1 cellular context compared by ENCODE assay signal in genomic region chr1:201170533-201171062, GRCh38.
A peak's percentile ranks its signal among the peaks of the same experiment; 100 is the strongest.
TF ChIP-seq lines count a peak whose summit lies in the region.

No MANE protein-coding gene starts in this region.

TF ChIP-seq in K562, 482 proteins besides CTCF, POLR2A, EP300 and RAD21 (continued from another document and continues in another):
- TF ChIP-seq RREB1 (CRISPR knock-in tag; IDR thresholded peaks at IDR 0.05), result peak; percentile 60; the same call in 1 of the 2 replicates
- no peak for TF ChIP-seq XRCC4 (IDR thresholded peaks at IDR 0.05; ENCODE audit: extremely low read depth, insufficient read depth, insufficient read length)
- TF ChIP-seq SMAD3 (CRISPR knock-in tag; conservative IDR thresholded peaks at IDR 0.05), result peak; percentile 63; the same call in 1 of the 2 replicates
- peak; percentile 62; the same call in 1 of the 2 replicates for TF ChIP-seq ZNF311 (CRISPR knock-in tag; IDR thresholded peaks at IDR 0.05)
- peak in 1 of 2 experiments; percentile 50; a peak in 2 of 4 replicates for TF ChIP-seq FOXA3 (CRISPR knock-in tag; conservative IDR thresholded peaks at IDR 0.05 in 1 of 2, IDR thresholded peaks at IDR 0.05 in 1 of 2)
- 0 out of 2 replicates have a peak, but pooled peaks have one; percentile 63 for TF ChIP-seq HMG20A (CRISPR knock-in tag; conservative IDR thresholded peaks at IDR 0.05)
- no peak for TF ChIP-seq GTF2E2 (tag; IDR thresholded peaks at IDR 0.05)
- TF ChIP-seq KLF6 (CRISPR knock-in tag; IDR thresholded peaks at IDR 0.05; ENCODE audit: borderline replicate concordance), result peak; percentile 72; the same call in 1 of the 2 replicates
- no peak for TF ChIP-seq ATF1 (CRISPR knock-in tag; IDR thresholded peaks at IDR 0.05)
- peak; percentile 80 for TF ChIP-seq ATF1 (tag; IDR thresholded peaks at IDR 0.05)
- no peak for TF ChIP-seq ZNF277 (CRISPR knock-in tag; IDR thresholded peaks at IDR 0.05; ENCODE audit: borderline replicate concordance)
- 0 out of 2 replicates have a peak, but pooled peaks have one; percentile 36 for TF ChIP-seq FOXJ2 (tag; IDR thresholded peaks at IDR 0.05)
- peak; percentile 23; the same call in 1 of the 2 replicates for TF ChIP-seq FOSL1 (tag; conservative IDR thresholded peaks at IDR 0.05)
- peak; percentile 63; the same call in 1 of the 2 replicates for TF ChIP-seq ZNF12 (CRISPR knock-in tag; IDR thresholded peaks at IDR 0.05)
- TF ChIP-seq L3MBTL2 (IDR thresholded peaks at IDR 0.05), result peak; percentile 83
- no peak for TF ChIP-seq MYNN (IDR thresholded peaks at IDR 0.05)
- TF ChIP-seq MYNN (CRISPR knock-in tag; IDR thresholded peaks at IDR 0.05), result no peak
- peak; percentile 95 for TF ChIP-seq MYC (IDR thresholded peaks at IDR 0.05; ENCODE audit: low read depth, low read length)
- no peak for TF ChIP-seq MYC (CRISPR knock-in tag; IDR thresholded peaks at IDR 0.05; ENCODE audit: borderline replicate concordance, low read depth)
- TF ChIP-seq MITF (IDR thresholded peaks at IDR 0.05), result no peak
- peak; percentile 8; the same call in 1 of the 2 replicates for TF ChIP-seq ZBTB40 (IDR thresholded peaks at IDR 0.05)
- TF ChIP-seq ZBTB40 (CRISPR knock-in tag; IDR thresholded peaks at IDR 0.05), result no peak
- peak; percentile 20; the same call in 1 of the 2 replicates for TF ChIP-seq GABPB1 (CRISPR knock-in tag; IDR thresholded peaks at IDR 0.05)
- TF ChIP-seq ELF4 (CRISPR knock-in tag; IDR thresholded peaks at IDR 0.05), result peak; percentile 67; the same call in 1 of the 2 replicates
- TF ChIP-seq PHF20 (IDR thresholded peaks at IDR 0.05; ENCODE audit: partially characterized antibody), result peak; percentile 26
- peak; percentile 34; the same call in 1 of the 2 replicates for TF ChIP-seq POLR2AphosphoS5 (IDR thresholded peaks at IDR 0.05; ENCODE audit: control insufficient read depth, insufficient read depth, low read depth, low read length)
- peak; percentile 74; the same call in 1 of the 2 replicates for TF ChIP-seq ZNF766 (CRISPR knock-in tag; conservative IDR thresholded peaks at IDR 0.05)
- TF ChIP-seq HMGXB4 (CRISPR knock-in tag; IDR thresholded peaks at IDR 0.05), result no peak
- TF ChIP-seq BCOR (IDR thresholded peaks at IDR 0.05), result 0 out of 2 replicates have a peak, but pooled peaks have one; percentile 38
- peak; percentile 62; the same call in 1 of the 2 replicates for TF ChIP-seq TARDBP (IDR thresholded peaks at IDR 0.05)
- peak in 1 of 2 experiments; percentile 56; a peak in 3 of 4 replicates for TF ChIP-seq MAZ (CRISPR knock-in tag; conservative IDR thresholded peaks at IDR 0.05 in 1 of 2, IDR thresholded peaks at IDR 0.05 in 1 of 2)
- TF ChIP-seq ARID1B (IDR thresholded peaks at IDR 0.05), result peak; percentile 71; the same call in 1 of the 2 replicates
- no peak for TF ChIP-seq ZC3H4 (CRISPR knock-in tag; IDR thresholded peaks at IDR 0.05; ENCODE audit: borderline replicate concordance)
- peak; percentile 81 for TF ChIP-seq ZNF583 (CRISPR knock-in tag; IDR thresholded peaks at IDR 0.05)
- TF ChIP-seq GMEB1 (CRISPR knock-in tag; IDR thresholded peaks at IDR 0.05), result peak; percentile 36; the same call in 1 of the 2 replicates
